Comparison of ENCODE assay signal across 1 cellular context in the genomic region with DNA sequence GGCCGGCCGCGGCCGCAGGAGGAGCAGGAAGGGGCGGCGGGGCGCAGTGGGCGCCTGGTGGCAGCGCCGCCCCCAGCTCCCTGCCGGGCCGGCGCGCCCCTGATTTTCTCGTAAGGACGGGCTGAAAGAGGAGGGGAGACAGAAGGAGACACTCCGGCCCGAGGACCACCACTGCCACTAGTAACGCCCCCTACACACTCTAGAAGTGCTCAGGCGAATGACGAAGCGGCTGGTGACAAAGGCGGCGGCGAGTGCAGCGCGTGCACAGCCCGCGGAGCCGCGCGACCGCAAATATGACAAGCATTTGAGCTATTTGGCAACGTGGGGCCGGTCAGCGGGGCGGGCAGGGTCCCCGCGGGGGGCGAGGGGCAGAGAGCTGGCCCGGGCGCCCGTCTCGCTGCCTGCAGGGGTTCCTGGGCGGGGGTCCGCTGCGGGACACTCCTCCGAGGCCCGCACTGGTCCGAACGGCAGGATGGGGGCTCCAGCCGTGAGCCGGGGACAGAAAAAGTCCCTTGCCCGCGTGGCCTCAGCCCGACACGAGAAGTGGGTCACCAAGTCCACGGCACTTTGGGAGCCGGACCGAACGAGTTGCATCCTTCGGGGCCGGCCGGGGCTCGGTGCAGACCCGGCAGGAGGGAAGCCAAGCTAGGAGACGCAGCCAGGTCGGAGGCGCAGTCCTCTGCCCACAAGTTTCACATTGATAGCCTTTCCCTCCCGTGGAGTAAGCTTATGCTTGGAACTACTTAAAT.
TF ChIP-seq lines count a peak whose summit lies in the region.

No MANE protein-coding gene starts in this region.

TF ChIP-seq in K562, 482 proteins besides CTCF, POLR2A, EP300 and RAD21 (continued from another document and continues in another):
- TF ChIP-seq, protein P1, sequence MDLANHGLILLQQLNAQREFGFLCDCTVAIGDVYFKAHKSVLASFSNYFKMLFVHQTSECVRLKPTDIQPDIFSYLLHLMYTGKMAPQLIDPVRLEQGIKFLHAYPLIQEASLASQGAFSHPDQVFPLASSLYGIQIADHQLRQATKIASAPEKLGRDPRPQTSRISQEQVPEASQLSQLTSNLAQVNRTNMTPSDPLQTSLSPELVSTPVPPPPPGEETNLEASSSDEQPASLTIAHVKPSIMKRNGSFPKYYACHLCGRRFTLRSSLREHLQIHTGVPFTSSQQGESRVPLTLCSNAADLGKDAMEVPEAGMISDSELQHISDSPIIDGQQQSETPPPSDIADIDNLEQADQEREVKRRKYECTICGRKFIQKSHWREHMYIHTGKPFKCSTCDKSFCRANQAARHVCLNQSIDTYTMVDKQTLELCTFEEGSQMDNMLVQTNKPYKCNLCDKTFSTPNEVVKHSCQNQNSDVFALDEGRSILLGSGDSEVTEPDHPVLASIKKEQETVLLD (IDR thresholded peaks at IDR 0.05): no peak
- no peak for TF ChIP-seq SFPQ (IDR thresholded peaks at IDR 0.05; ENCODE audit: low read depth, low read length)
- TF ChIP-seq CREB1 (IDR thresholded peaks at IDR 0.05): no peak
- no peak; the same call in 1 of the 2 replicates for TF ChIP-seq CREB1 (CRISPR knock-in tag; IDR thresholded peaks at IDR 0.05)
- no peak for TF ChIP-seq SOX6 (IDR thresholded peaks at IDR 0.05)
- TF ChIP-seq MYBL2 (IDR thresholded peaks at IDR 0.05; ENCODE audit: low read depth): no peak
- no peak for TF ChIP-seq MYBL2 (CRISPR knock-in tag; IDR thresholded peaks at IDR 0.05; ENCODE audit: borderline replicate concordance)
- peak; percentile 59 for TF ChIP-seq ARID4B (CRISPR knock-in tag; IDR thresholded peaks at IDR 0.05)
- TF ChIP-seq, protein P2, sequence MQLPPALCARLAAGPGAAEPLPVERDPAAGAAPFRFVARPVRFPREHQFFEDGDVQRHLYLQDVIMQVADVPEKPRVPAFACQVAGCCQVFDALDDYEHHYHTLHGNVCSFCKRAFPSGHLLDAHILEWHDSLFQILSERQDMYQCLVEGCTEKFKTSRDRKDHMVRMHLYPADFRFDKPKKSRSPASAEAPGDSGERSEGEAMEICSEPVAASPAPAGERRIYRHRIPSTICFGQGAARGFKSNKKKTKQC (CRISPR knock-in tag; IDR thresholded peaks at IDR 0.05): peak; percentile 59; the same call in 1 of the 2 replicates
- no peak for TF ChIP-seq ARHGAP35 (IDR thresholded peaks at IDR 0.05; ENCODE audit: partially characterized antibody)
- TF ChIP-seq ZNF280A (IDR thresholded peaks at IDR 0.05; ENCODE audit: low read depth, partially characterized antibody): no peak
- TF ChIP-seq, protein P3, sequence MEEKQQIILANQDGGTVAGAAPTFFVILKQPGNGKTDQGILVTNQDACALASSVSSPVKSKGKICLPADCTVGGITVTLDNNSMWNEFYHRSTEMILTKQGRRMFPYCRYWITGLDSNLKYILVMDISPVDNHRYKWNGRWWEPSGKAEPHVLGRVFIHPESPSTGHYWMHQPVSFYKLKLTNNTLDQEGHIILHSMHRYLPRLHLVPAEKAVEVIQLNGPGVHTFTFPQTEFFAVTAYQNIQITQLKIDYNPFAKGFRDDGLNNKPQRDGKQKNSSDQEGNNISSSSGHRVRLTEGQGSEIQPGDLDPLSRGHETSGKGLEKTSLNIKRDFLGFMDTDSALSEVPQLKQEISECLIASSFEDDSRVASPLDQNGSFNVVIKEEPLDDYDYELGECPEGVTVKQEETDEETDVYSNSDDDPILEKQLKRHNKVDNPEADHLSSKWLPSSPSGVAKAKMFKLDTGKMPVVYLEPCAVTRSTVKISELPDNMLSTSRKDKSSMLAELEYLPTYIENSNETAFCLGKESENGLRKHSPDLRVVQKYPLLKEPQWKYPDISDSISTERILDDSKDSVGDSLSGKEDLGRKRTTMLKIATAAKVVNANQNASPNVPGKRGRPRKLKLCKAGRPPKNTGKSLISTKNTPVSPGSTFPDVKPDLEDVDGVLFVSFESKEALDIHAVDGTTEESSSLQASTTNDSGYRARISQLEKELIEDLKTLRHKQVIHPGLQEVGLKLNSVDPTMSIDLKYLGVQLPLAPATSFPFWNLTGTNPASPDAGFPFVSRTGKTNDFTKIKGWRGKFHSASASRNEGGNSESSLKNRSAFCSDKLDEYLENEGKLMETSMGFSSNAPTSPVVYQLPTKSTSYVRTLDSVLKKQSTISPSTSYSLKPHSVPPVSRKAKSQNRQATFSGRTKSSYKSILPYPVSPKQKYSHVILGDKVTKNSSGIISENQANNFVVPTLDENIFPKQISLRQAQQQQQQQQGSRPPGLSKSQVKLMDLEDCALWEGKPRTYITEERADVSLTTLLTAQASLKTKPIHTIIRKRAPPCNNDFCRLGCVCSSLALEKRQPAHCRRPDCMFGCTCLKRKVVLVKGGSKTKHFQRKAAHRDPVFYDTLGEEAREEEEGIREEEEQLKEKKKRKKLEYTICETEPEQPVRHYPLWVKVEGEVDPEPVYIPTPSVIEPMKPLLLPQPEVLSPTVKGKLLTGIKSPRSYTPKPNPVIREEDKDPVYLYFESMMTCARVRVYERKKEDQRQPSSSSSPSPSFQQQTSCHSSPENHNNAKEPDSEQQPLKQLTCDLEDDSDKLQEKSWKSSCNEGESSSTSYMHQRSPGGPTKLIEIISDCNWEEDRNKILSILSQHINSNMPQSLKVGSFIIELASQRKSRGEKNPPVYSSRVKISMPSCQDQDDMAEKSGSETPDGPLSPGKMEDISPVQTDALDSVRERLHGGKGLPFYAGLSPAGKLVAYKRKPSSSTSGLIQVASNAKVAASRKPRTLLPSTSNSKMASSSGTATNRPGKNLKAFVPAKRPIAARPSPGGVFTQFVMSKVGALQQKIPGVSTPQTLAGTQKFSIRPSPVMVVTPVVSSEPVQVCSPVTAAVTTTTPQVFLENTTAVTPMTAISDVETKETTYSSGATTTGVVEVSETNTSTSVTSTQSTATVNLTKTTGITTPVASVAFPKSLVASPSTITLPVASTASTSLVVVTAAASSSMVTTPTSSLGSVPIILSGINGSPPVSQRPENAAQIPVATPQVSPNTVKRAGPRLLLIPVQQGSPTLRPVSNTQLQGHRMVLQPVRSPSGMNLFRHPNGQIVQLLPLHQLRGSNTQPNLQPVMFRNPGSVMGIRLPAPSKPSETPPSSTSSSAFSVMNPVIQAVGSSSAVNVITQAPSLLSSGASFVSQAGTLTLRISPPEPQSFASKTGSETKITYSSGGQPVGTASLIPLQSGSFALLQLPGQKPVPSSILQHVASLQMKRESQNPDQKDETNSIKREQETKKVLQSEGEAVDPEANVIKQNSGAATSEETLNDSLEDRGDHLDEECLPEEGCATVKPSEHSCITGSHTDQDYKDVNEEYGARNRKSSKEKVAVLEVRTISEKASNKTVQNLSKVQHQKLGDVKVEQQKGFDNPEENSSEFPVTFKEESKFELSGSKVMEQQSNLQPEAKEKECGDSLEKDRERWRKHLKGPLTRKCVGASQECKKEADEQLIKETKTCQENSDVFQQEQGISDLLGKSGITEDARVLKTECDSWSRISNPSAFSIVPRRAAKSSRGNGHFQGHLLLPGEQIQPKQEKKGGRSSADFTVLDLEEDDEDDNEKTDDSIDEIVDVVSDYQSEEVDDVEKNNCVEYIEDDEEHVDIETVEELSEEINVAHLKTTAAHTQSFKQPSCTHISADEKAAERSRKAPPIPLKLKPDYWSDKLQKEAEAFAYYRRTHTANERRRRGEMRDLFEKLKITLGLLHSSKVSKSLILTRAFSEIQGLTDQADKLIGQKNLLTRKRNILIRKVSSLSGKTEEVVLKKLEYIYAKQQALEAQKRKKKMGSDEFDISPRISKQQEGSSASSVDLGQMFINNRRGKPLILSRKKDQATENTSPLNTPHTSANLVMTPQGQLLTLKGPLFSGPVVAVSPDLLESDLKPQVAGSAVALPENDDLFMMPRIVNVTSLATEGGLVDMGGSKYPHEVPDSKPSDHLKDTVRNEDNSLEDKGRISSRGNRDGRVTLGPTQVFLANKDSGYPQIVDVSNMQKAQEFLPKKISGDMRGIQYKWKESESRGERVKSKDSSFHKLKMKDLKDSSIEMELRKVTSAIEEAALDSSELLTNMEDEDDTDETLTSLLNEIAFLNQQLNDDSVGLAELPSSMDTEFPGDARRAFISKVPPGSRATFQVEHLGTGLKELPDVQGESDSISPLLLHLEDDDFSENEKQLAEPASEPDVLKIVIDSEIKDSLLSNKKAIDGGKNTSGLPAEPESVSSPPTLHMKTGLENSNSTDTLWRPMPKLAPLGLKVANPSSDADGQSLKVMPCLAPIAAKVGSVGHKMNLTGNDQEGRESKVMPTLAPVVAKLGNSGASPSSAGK (IDR thresholded peaks at IDR 0.05): peak; percentile 70
- no peak for TF ChIP-seq SMAD3 (CRISPR knock-in tag; conservative IDR thresholded peaks at IDR 0.05)
- TF ChIP-seq ZNF507 (tag; conservative IDR thresholded peaks at IDR 0.05): no peak
- TF ChIP-seq NFATC3 (IDR thresholded peaks at IDR 0.05): no peak
- no peak for TF ChIP-seq TFE3 (CRISPR knock-in tag; IDR thresholded peaks at IDR 0.05)
- TF ChIP-seq PCBP2 (IDR thresholded peaks at IDR 0.05; ENCODE audit: low read depth, low read length, poor library complexity, severe bottlenecking): no peak
- TF ChIP-seq EZH2 (IDR thresholded peaks at IDR 0.05; ENCODE audit: borderline replicate concordance, low read depth, low read length): no peak
- no peak for TF ChIP-seq THRAP3 (IDR thresholded peaks at IDR 0.05; ENCODE audit: borderline replicate concordance)
- no peak for TF ChIP-seq ZNF785 (CRISPR knock-in tag; IDR thresholded peaks at IDR 0.05)
- no peak for TF ChIP-seq NFE2 (IDR thresholded peaks at IDR 0.05; ENCODE audit: low read depth)
- TF ChIP-seq ZNF354B (CRISPR knock-in tag; IDR thresholded peaks at IDR 0.05): no peak
- TF ChIP-seq SMARCC2 (IDR thresholded peaks at IDR 0.05; ENCODE audit: low read depth): no peak
- no peak for TF ChIP-seq KLF10 (CRISPR knock-in tag; IDR thresholded peaks at IDR 0.05)
- no peak for TF ChIP-seq SLC30A9 (CRISPR knock-in tag; IDR thresholded peaks at IDR 0.05)
- no peak for TF ChIP-seq ZNF668 (CRISPR knock-in tag; IDR thresholded peaks at IDR 0.05)
- TF ChIP-seq ZNF212 (CRISPR knock-in tag; IDR thresholded peaks at IDR 0.05): no peak
- TF ChIP-seq ZNF184 (CRISPR knock-in tag; IDR thresholded peaks at IDR 0.05): no peak
- no peak for TF ChIP-seq NCOA4 (IDR thresholded peaks at IDR 0.05; ENCODE audit: partially characterized antibody)
- TF ChIP-seq TSC22D4 (tag; IDR thresholded peaks at IDR 0.05): no peak
- no peak for TF ChIP-seq PURB (CRISPR knock-in tag; IDR thresholded peaks at IDR 0.05; ENCODE audit: low read depth)
